Comparison of ENCODE assay signal across 1 cellular context in the genomic region with DNA sequence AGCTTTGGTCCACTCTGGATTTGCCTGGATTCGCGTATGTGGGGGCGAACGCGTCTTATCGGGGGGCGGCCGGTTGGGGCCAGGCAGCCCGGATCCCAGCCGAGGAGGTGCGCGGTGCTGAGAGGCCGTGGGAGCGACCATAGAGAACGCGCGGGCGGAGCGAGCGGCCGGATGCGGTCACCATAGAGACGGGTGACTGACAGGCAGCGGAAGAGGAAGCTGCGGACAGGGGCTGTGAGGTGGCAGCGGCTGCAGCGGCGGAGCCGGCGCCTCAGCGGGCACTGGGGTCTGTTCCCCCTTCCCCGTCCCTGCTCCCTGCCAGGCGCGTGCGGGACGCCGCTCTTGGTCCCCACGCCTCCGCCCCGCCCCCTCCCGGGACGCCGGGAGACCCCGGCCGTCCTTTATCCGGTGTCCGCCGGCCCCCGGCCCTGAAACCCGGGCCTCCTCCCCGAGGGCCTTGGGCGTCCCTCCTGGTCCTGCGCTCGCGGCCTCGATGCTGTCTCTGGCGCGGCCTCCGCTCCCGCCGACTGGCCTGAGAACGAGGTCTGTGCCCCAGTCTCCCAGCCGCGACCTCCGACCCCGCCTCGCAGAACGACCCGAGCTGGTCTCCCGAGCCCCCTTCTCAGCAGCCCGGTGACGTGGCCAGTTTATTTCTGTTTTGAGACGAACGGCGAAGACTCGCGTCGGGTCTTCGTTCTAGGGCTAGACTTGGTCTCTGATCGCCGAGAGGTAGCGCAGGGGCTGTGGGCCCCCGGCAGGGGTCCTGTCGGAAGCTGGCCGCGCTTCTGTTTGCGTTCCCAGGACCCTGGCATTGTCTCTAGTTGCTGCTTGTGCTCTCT.
TF ChIP-seq lines count a peak whose summit lies in the region.

A gene with protein sequence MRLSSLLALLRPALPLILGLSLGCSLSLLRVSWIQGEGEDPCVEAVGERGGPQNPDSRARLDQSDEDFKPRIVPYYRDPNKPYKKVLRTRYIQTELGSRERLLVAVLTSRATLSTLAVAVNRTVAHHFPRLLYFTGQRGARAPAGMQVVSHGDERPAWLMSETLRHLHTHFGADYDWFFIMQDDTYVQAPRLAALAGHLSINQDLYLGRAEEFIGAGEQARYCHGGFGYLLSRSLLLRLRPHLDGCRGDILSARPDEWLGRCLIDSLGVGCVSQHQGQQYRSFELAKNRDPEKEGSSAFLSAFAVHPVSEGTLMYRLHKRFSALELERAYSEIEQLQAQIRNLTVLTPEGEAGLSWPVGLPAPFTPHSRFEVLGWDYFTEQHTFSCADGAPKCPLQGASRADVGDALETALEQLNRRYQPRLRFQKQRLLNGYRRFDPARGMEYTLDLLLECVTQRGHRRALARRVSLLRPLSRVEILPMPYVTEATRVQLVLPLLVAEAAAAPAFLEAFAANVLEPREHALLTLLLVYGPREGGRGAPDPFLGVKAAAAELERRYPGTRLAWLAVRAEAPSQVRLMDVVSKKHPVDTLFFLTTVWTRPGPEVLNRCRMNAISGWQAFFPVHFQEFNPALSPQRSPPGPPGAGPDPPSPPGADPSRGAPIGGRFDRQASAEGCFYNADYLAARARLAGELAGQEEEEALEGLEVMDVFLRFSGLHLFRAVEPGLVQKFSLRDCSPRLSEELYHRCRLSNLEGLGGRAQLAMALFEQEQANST (plus strand): TSS at position 212 of the 839 bp plus-strand sequence. CDS start 1,529 bp downstream, outside the sequence.

TF ChIP-seq in GM12878, 131 proteins besides CTCF, POLR2A, EP300 and RAD21 (continued from another document and continues in another):
- TF ChIP-seq, protein P1, sequence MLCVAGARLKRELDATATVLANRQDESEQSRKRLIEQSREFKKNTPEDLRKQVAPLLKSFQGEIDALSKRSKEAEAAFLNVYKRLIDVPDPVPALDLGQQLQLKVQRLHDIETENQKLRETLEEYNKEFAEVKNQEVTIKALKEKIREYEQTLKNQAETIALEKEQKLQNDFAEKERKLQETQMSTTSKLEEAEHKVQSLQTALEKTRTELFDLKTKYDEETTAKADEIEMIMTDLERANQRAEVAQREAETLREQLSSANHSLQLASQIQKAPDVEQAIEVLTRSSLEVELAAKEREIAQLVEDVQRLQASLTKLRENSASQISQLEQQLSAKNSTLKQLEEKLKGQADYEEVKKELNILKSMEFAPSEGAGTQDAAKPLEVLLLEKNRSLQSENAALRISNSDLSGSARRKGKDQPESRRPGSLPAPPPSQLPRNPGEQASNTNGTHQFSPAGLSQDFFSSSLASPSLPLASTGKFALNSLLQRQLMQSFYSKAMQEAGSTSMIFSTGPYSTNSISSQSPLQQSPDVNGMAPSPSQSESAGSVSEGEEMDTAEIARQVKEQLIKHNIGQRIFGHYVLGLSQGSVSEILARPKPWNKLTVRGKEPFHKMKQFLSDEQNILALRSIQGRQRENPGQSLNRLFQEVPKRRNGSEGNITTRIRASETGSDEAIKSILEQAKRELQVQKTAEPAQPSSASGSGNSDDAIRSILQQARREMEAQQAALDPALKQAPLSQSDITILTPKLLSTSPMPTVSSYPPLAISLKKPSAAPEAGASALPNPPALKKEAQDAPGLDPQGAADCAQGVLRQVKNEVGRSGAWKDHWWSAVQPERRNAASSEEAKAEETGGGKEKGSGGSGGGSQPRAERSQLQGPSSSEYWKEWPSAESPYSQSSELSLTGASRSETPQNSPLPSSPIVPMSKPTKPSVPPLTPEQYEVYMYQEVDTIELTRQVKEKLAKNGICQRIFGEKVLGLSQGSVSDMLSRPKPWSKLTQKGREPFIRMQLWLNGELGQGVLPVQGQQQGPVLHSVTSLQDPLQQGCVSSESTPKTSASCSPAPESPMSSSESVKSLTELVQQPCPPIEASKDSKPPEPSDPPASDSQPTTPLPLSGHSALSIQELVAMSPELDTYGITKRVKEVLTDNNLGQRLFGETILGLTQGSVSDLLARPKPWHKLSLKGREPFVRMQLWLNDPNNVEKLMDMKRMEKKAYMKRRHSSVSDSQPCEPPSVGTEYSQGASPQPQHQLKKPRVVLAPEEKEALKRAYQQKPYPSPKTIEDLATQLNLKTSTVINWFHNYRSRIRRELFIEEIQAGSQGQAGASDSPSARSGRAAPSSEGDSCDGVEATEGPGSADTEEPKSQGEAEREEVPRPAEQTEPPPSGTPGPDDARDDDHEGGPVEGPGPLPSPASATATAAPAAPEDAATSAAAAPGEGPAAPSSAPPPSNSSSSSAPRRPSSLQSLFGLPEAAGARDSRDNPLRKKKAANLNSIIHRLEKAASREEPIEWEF (IDR thresholded peaks at IDR 0.05; ENCODE audit: insufficient replicate concordance, low read depth, low read length) = no peak
- peak; percentile 54; the same call in 1 of the 2 replicates for TF ChIP-seq BMI1 (IDR thresholded peaks at IDR 0.05; ENCODE audit: borderline replicate concordance)
- no peak for TF ChIP-seq SRF (IDR thresholded peaks at IDR 0.05; ENCODE audit: low read depth in 2 of 2, low read length in 2 of 2)
- 0 out of 2 replicates have a peak, but pooled peaks have one; percentile 67 for TF ChIP-seq SMAD5 (IDR thresholded peaks at IDR 0.05; ENCODE audit: low read depth)
- TF ChIP-seq STAT3 (IDR thresholded peaks at IDR 0.05; ENCODE audit: low read depth, low read length) = no peak
- peak; percentile 42; the same call in 1 of the 2 replicates for TF ChIP-seq RB1 (IDR thresholded peaks at IDR 0.05; ENCODE audit: borderline replicate concordance)
- no peak for TF ChIP-seq ZNF207 (IDR thresholded peaks at IDR 0.05; ENCODE audit: borderline replicate concordance)
- peak; percentile 48; the same call in 1 of the 2 replicates for TF ChIP-seq TCF12 (IDR thresholded peaks at IDR 0.05; ENCODE audit: low read depth, low read length)
- TF ChIP-seq, protein P2, sequence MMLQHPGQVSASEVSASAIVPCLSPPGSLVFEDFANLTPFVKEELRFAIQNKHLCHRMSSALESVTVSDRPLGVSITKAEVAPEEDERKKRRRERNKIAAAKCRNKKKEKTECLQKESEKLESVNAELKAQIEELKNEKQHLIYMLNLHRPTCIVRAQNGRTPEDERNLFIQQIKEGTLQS (IDR thresholded peaks at IDR 0.05; ENCODE audit: borderline replicate concordance, extremely low read depth, low read depth, low read length) = no peak
- peak; percentile 89 for TF ChIP-seq POLR2AphosphoS5 (IDR thresholded peaks at IDR 0.05; ENCODE audit: low read length)
- peak; percentile 30; the same call in 1 of the 2 replicates for TF ChIP-seq YY1 (IDR thresholded peaks at IDR 0.05; ENCODE audit: low read depth, low read length)
- no peak for TF ChIP-seq ZZZ3 (IDR thresholded peaks at IDR 0.05; ENCODE audit: control insufficient read depth, insufficient read length, low read depth)
- TF ChIP-seq HDAC6 (IDR thresholded peaks at IDR 0.05; ENCODE audit: unreplicated experiment) = no peak
- peak; percentile 90 for TF ChIP-seq RUNX3 (IDR thresholded peaks at IDR 0.05; ENCODE audit: low read length)
- TF ChIP-seq CHD2 (IDR thresholded peaks at IDR 0.05; ENCODE audit: borderline replicate concordance, low read depth, low read length) = peak; percentile 26; the same call in 1 of the 2 replicates
- TF ChIP-seq POU2F2 (IDR thresholded peaks at IDR 0.05; ENCODE audit: borderline replicate concordance, low read depth, low read length) = peak; percentile 72; the same call in 2 of the 3 replicates
- no peak for TF ChIP-seq SIX5 (IDR thresholded peaks at IDR 0.05; ENCODE audit: low read depth, low read length, severe bottlenecking)
- peak; percentile 78; the same call in 1 of the 2 replicates for TF ChIP-seq HDGF (IDR thresholded peaks at IDR 0.05)
- TF ChIP-seq, protein P3, sequence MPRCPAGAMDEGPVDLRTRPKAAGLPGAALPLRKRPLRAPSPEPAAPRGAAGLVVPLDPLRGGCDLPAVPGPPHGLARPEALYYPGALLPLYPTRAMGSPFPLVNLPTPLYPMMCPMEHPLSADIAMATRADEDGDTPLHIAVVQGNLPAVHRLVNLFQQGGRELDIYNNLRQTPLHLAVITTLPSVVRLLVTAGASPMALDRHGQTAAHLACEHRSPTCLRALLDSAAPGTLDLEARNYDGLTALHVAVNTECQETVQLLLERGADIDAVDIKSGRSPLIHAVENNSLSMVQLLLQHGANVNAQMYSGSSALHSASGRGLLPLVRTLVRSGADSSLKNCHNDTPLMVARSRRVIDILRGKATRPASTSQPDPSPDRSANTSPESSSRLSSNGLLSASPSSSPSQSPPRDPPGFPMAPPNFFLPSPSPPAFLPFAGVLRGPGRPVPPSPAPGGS (IDR thresholded peaks at IDR 0.05; ENCODE audit: borderline replicate concordance, insufficient read depth, low read depth, low read length, poor library complexity, severe bottlenecking) = no peak
- no peak for TF ChIP-seq HDAC2 (IDR thresholded peaks at IDR 0.05)
- no peak for TF ChIP-seq ZNF622 (IDR thresholded peaks at IDR 0.05)
- TF ChIP-seq, protein P4, sequence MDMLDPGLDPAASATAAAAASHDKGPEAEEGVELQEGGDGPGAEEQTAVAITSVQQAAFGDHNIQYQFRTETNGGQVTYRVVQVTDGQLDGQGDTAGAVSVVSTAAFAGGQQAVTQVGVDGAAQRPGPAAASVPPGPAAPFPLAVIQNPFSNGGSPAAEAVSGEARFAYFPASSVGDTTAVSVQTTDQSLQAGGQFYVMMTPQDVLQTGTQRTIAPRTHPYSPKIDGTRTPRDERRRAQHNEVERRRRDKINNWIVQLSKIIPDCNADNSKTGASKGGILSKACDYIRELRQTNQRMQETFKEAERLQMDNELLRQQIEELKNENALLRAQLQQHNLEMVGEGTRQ (IDR thresholded peaks at IDR 0.05; ENCODE audit: borderline replicate concordance, low read depth, low read length) = no peak
- TF ChIP-seq SP1 (IDR thresholded peaks at IDR 0.05; ENCODE audit: low read depth, low read length) = peak; percentile 45
- TF ChIP-seq MEF2B (IDR thresholded peaks at IDR 0.05; ENCODE audit: partially characterized antibody, poor library complexity, severe bottlenecking) = peak; percentile 6
- TF ChIP-seq, protein P5, sequence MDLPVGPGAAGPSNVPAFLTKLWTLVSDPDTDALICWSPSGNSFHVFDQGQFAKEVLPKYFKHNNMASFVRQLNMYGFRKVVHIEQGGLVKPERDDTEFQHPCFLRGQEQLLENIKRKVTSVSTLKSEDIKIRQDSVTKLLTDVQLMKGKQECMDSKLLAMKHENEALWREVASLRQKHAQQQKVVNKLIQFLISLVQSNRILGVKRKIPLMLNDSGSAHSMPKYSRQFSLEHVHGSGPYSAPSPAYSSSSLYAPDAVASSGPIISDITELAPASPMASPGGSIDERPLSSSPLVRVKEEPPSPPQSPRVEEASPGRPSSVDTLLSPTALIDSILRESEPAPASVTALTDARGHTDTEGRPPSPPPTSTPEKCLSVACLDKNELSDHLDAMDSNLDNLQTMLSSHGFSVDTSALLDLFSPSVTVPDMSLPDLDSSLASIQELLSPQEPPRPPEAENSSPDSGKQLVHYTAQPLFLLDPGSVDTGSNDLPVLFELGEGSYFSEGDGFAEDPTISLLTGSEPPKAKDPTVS (IDR thresholded peaks at IDR 0.05; ENCODE audit: low read depth, low read length) = no peak
- peak; percentile 89 for TF ChIP-seq GABPA (IDR thresholded peaks at IDR 0.05; ENCODE audit: low read depth)
- TF ChIP-seq TCF7 (IDR thresholded peaks at IDR 0.05; ENCODE audit: borderline replicate concordance) = no peak
- no peak for TF ChIP-seq ZSCAN29 (IDR thresholded peaks at IDR 0.05)
- peak; percentile 44; the same call in 1 of the 2 replicates for TF ChIP-seq POLR2AphosphoS2 (IDR thresholded peaks at IDR 0.05; ENCODE audit: low read depth, low read length)
- TF ChIP-seq, protein P6, sequence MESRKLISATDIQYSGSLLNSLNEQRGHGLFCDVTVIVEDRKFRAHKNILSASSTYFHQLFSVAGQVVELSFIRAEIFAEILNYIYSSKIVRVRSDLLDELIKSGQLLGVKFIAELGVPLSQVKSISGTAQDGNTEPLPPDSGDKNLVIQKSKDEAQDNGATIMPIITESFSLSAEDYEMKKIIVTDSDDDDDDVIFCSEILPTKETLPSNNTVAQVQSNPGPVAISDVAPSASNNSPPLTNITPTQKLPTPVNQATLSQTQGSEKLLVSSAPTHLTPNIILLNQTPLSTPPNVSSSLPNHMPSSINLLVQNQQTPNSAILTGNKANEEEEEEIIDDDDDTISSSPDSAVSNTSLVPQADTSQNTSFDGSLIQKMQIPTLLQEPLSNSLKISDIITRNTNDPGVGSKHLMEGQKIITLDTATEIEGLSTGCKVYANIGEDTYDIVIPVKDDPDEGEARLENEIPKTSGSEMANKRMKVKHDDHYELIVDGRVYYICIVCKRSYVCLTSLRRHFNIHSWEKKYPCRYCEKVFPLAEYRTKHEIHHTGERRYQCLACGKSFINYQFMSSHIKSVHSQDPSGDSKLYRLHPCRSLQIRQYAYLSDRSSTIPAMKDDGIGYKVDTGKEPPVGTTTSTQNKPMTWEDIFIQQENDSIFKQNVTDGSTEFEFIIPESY (IDR thresholded peaks at IDR 0.05) = no peak
- TF ChIP-seq, protein P7, sequence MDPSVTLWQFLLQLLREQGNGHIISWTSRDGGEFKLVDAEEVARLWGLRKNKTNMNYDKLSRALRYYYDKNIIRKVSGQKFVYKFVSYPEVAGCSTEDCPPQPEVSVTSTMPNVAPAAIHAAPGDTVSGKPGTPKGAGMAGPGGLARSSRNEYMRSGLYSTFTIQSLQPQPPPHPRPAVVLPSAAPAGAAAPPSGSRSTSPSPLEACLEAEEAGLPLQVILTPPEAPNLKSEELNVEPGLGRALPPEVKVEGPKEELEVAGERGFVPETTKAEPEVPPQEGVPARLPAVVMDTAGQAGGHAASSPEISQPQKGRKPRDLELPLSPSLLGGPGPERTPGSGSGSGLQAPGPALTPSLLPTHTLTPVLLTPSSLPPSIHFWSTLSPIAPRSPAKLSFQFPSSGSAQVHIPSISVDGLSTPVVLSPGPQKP (IDR thresholded peaks at IDR 0.05; ENCODE audit: low read depth, low read length) = peak; percentile 74
- peak; percentile 62; the same call in 1 of the 2 replicates for TF ChIP-seq CBFB (IDR thresholded peaks at IDR 0.05; ENCODE audit: low read depth)
- TF ChIP-seq MTA2 (IDR thresholded peaks at IDR 0.05; ENCODE audit: low read depth) = no peak
- TF ChIP-seq NFIC (IDR thresholded peaks at IDR 0.05; ENCODE audit: low read depth, low read length) = no peak
- peak; percentile 98 for TF ChIP-seq DPF2 (IDR thresholded peaks at IDR 0.05)
- TF ChIP-seq NR2C1 (IDR thresholded peaks at IDR 0.05) = peak; percentile 13; the same call in 1 of the 2 replicates
- TF ChIP-seq CREM (IDR thresholded peaks at IDR 0.05; ENCODE audit: low read depth) = peak; percentile 52
- 0 out of 2 replicates have a peak, but pooled peaks have one; percentile 0 for TF ChIP-seq TBL1XR1 (IDR thresholded peaks at IDR 0.05; ENCODE audit: low read depth, low read length)
- TF ChIP-seq, protein P8, sequence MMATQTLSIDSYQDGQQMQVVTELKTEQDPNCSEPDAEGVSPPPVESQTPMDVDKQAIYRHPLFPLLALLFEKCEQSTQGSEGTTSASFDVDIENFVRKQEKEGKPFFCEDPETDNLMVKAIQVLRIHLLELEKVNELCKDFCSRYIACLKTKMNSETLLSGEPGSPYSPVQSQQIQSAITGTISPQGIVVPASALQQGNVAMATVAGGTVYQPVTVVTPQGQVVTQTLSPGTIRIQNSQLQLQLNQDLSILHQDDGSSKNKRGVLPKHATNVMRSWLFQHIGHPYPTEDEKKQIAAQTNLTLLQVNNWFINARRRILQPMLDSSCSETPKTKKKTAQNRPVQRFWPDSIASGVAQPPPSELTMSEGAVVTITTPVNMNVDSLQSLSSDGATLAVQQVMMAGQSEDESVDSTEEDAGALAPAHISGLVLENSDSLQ (IDR thresholded peaks at IDR 0.05) = peak; percentile 99
- no peak for TF ChIP-seq NR2C2 (IDR thresholded peaks at IDR 0.05; ENCODE audit: borderline replicate concordance, control insufficient read depth, insufficient read length, low read depth)
